Comparison of ENCODE assay signal across 1 cellular context in the genomic region with DNA sequence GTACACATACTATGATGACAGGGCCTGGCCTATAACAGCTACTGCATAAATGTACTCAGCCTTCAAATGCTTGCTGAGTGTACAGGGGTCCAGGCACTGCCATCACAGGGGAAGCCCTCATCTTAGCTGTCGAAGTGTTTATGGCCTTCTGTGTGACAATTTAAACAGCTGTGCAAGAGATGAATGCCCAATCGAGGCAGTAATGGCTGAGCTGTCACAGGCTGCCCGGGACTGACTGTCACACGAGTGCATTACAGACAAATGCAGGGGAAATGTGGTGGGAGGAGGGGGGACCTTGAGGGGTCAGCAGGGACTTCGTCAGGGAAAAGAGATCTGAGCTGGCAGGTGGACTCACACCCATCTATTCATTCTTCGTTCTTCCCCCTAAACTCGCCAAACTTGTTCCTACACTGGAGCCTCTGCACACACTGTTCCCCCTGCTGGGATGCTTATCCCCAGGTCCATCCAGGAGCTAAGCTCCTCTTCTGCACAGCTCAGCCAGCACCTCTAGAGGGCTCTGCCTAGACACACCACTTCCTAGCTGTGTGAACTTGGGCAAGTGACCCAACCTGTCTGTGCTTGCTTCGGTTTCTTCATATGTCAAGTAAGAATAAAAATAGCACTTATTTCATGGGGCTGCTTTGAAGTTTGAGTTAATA.
A peak's percentile ranks its signal among the peaks of the same experiment; 100 is the strongest.
TF ChIP-seq lines count a peak whose summit lies in the region.

No MANE protein-coding gene starts in this region.

TF ChIP-seq in HEK293, 187 proteins besides CTCF, POLR2A, EP300 and RAD21 (continued from another document):
- TF ChIP-seq, protein P1, sequence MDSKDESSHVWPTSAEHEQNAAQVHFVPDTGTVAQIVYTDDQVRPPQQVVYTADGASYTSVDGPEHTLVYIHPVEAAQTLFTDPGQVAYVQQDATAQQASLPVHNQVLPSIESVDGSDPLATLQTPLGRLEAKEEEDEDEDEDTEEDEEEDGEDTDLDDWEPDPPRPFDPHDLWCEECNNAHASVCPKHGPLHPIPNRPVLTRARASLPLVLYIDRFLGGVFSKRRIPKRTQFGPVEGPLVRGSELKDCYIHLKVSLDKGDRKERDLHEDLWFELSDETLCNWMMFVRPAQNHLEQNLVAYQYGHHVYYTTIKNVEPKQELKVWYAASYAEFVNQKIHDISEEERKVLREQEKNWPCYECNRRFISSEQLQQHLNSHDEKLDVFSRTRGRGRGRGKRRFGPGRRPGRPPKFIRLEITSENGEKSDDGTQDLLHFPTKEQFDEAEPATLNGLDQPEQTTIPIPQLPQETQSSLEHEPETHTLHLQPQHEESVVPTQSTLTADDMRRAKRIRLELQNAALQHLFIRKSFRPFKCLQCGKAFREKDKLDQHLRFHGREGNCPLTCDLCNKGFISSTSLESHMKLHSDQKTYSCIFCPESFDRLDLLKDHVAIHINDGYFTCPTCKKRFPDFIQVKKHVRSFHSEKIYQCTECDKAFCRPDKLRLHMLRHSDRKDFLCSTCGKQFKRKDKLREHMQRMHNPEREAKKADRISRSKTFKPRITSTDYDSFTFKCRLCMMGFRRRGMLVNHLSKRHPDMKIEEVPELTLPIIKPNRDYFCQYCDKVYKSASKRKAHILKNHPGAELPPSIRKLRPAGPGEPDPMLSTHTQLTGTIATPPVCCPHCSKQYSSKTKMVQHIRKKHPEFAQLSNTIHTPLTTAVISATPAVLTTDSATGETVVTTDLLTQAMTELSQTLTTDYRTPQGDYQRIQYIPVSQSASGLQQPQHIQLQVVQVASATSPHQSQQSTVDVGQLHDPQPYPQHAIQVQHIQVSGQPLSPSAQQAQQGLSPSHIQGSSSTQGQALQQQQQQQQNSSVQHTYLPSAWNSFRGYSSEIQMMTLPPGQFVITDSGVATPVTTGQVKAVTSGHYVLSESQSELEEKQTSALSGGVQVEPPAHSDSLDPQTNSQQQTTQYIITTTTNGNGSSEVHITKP (tag by site-specific recombination; IDR thresholded peaks at IDR 0.05): peak; percentile 31; the same call in 1 of the 2 replicates
- TF ChIP-seq PRDM1 (tag by site-specific recombination; IDR thresholded peaks at IDR 0.05) (no peak), ZNF132 (tag by site-specific recombination; IDR thresholded peaks at IDR 0.05; ENCODE audit: borderline replicate concordance) (no peak), ZBTB6 (tag by site-specific recombination; IDR thresholded peaks at IDR 0.05) (no peak), ZFHX2 (tag by site-specific recombination; conservative IDR thresholded peaks at IDR 0.05) (no peak)
